In the genomic region with DNA sequence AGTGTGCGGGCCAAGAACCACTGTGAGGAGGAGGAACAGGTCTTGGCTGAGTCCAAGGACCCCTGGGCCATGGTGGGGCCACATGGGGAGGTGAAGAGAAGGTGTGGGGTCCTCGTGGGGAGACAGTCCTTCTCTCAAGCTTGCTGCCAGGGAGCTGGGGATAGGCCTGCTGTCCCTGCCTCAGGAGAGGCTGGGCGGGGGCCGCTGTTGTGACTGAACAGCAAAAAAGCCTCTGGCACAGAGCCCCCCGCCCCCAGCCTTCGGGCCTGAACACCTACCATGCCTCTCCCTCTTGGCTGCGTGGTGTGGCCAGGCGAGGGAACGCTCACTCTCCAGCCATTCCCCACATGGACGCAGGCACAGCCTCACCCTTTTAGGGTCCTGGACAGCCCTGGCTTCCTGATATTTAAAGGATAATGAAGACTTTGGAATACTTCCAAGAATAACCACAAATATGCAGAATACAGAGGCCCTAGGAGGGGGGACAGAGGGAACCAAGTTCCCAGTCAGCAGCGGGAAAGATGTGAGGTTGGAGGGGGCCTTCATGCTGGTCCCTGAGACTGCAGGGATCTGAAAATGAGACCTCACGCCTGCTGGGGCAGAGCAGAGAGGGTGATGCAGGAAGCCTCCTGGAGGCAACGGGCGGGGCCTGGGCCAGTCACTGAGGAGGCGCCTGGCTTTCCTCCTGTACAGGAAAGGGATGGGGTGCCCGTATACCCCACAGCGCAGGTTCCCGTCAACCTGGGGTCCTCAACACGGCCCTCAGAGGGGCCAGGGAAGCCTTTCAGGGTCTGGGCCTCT, we compare ENCODE assay signal across 13 cellular contexts.
DNase-seq lines count a peak whose midpoint lies in the region; ATAC-seq and TF ChIP-seq lines count a peak whose summit lies in the region.
"Had no signal": no experiment of that assay in that cellular context is flagged by ENCODE, and none has a peak within 500 bp of the region (broad histone marks: within the 10 kb centered on the region; RNA-seq: fewer than 3 reads in every experiment).

No MANE protein-coding gene starts in this region.

- TF ChIP-seq CTCF in neural progenitor cell (IDR thresholded peaks at IDR 0.05), result no peak

- peaks cover 6% of the 10 kb centered on the region for H3K4me1 Mint-ChIP-seq in neural progenitor cell
- H3K4me1 Mint-ChIP-seq in activated T-cell treated with anti-CD3 and anti-CD28 coated beads, Interleukin-2, amount 50 U/mL, for 24 hours (ENCODE audit: low read depth), result peaks cover 6% of the 10 kb centered on the region

- H3K27ac ChIP-seq in BLaER1 treated with 17β-estradiol and CSF1 and Interleukin-3, amounts not matched to agents 10 nM and 100 nM, result peak overlapping the region in 3 of 11 experiments; percentile 11 to 34 (median 28); a peak in 2 of 22 replicates
- H3K27ac ChIP-seq in neural progenitor cell, result no peak overlapping the region
- H3K27ac ChIP-seq: thoracic aorta had no signal

- H3K36me3 Mint-ChIP-seq in neural progenitor cell, result peaks cover 2% of the 10 kb centered on the region
- H3K36me3 Mint-ChIP-seq in activated T-cell treated with anti-CD3 and anti-CD28 coated beads, Interleukin-2, amount 50 U/mL, for 24 hours (ENCODE audit: low read depth), result peaks cover 20% of the 10 kb centered on the region

- no peak overlapping the region for H3K4me3 Mint-ChIP-seq in neural progenitor cell
- no peak overlapping the region for H3K4me3 Mint-ChIP-seq in activated T-cell treated with anti-CD3 and anti-CD28 coated beads, Interleukin-2, amount 50 U/mL, for 24 hours

- peaks cover 0 to 4% (median 0%) of the 10 kb centered on the region in 11 experiments; a peak in 3 of 22 replicates for H4K20me1 ChIP-seq in BLaER1 treated with 17β-estradiol and CSF1 and Interleukin-3, amounts not matched to agents 10 nM and 100 nM
- H4K20me1 ChIP-seq in neural progenitor cell (ENCODE audit: low read depth), result no peaks in the 10 kb centered on the region

- ATAC-seq in HG03460 (IDR thresholded peaks at IDR 0.05; ENCODE audit: unreplicated experiment), result no peak
- ATAC-seq: left colon had no signal

- peaks cover 26 to 52% (median 42%) of the 10 kb centered on the region in 10 experiments for H3K4me1 ChIP-seq in BLaER1 treated with 17β-estradiol and CSF1 and Interleukin-3, amounts not matched to agents 10 nM and 100 nM
- H3K4me1 ChIP-seq in neural progenitor cell, result no peaks in the 10 kb centered on the region

- H3F3A ChIP-seq in neural progenitor cell (ENCODE audit: low read depth), result peaks cover 6% of the 10 kb centered on the region

- no peaks in the 10 kb centered on the region for H3K79me2 ChIP-seq in neural progenitor cell (ENCODE audit: low read depth)

- peak overlapping the region; percentile 72 for H3K27ac Mint-ChIP-seq in neural progenitor cell
- H3K27ac Mint-ChIP-seq in activated T-cell treated with anti-CD3 and anti-CD28 coated beads, Interleukin-2, amount 50 U/mL, for 24 hours, result no peak overlapping the region

- H3K9me3 ChIP-seq in BLaER1 treated with 17β-estradiol and CSF1 and Interleukin-3, amounts not matched to agents 10 nM and 100 nM (replicated peaks in 1 of 11), result no peaks in the 10 kb centered on the region
- no peaks in the 10 kb centered on the region for H3K9me3 ChIP-seq in neural progenitor cell (ENCODE audit: low read depth)
- H3K9me3 ChIP-seq: thoracic aorta had no signal

- peak overlapping the region in 8 of 11 experiments; percentile 0 to 83 (median 16); a peak in 11 of 22 replicates for H3K4me2 ChIP-seq in BLaER1 treated with 17β-estradiol and CSF1 and Interleukin-3, amounts not matched to agents 10 nM and 100 nM
- no peak overlapping the region for H3K4me2 ChIP-seq in neural progenitor cell

- peaks cover 9% of the 10 kb centered on the region for H3K27me3 Mint-ChIP-seq in neural progenitor cell (ENCODE audit: insufficient read depth, low read depth)
- H3K27me3 Mint-ChIP-seq in activated T-cell treated with anti-CD3 and anti-CD28 coated beads, Interleukin-2, amount 50 U/mL, for 24 hours, result no peaks in the 10 kb centered on the region

- no peaks in the 10 kb centered on the region for H3K27me3 ChIP-seq in BLaER1 treated with 17β-estradiol and CSF1 and Interleukin-3, amounts not matched to agents 10 nM and 100 nM
- H3K27me3 ChIP-seq in neural progenitor cell, result no peaks in the 10 kb centered on the region

- peaks cover 45 to 100% (median 78%) of the 10 kb centered on the region in 11 experiments for H3K36me3 ChIP-seq in BLaER1 treated with 17β-estradiol and CSF1 and Interleukin-3, amounts not matched to agents 10 nM and 100 nM
- H3K36me3 ChIP-seq in neural progenitor cell, result no peaks in the 10 kb centered on the region

- H3K4me3 ChIP-seq in BLaER1 treated with 17β-estradiol and CSF1 and Interleukin-3, amounts not matched to agents 10 nM and 100 nM, result no peak overlapping the region
- H3K4me3 ChIP-seq in neural progenitor cell, result no peak overlapping the region
- H3K4me3 ChIP-seq: thoracic aorta had no signal

- peak overlapping the region in 5 of 11 experiments; percentile 4 to 50 (median 20); a peak in 5 of 22 replicates for H3K9ac ChIP-seq in BLaER1 treated with 17β-estradiol and CSF1 and Interleukin-3, amounts not matched to agents 10 nM and 100 nM
- H3K9ac ChIP-seq in neural progenitor cell, result no peak overlapping the region

- DNase-seq in LoVo (ENCODE audit: low spot score) (peak; percentile 27), dedifferentiated amniotic fluid mesenchymal stem cell (ENCODE audit: extremely low spot score) (peak; percentile 67), neural progenitor cell (ENCODE audit: low spot score) (no peak), globus pallidus (ENCODE audit: low spot score) (no peak), NCI-H2029 (lab: John Stamatoyannopoulos, UW) (no peak)
- DNase-seq in activated T-cell treated with anti-CD3 and anti-CD28 coated beads, Interleukin-2, amount 50 U/mL, for 24 hours, result no peak
- DNase-seq: anterior cingulate cortex, left colon, NCI-H1436 treated with DMSO at 0.1 percent for 48 hours, T-helper 2 cell had no signal

- no peak overlapping the region for H2AFZ ChIP-seq in neural progenitor cell (replicated peaks)

- no peaks in the 10 kb centered on the region for H3K9me3 Mint-ChIP-seq in neural progenitor cell
- no peaks in the 10 kb centered on the region for H3K9me3 Mint-ChIP-seq in activated T-cell treated with anti-CD3 and anti-CD28 coated beads, Interleukin-2, amount 50 U/mL, for 24 hours

Comparison
In these comparisons a context has a peak if more than half of its experiments do, and no peak if none do; other contexts are left out.
1. DNase-seq: peak in LoVo (single experiment) and dedifferentiated amniotic fluid mesenchymal stem cell (single experiment); none in neural progenitor cell (single experiment), globus pallidus (single experiment), NCI-H2029 (single experiment) and activated T-cell treated with anti-CD3 and anti-CD28 coated beads, Interleukin-2, amount 50 U/mL, for 24 hours (single experiment).